ENCODE assay signal across 9 cellular contexts in genomic region chr15:71737761-71738160, GRCh38.
"Had no signal": no experiment of that assay in that cellular context is flagged by ENCODE, and none has a peak within 500 bp of the region (broad histone marks: within the 10 kb centered on the region; RNA-seq: fewer than 3 reads in every experiment).

No MANE protein-coding gene starts in this region.

- H3K9ac ChIP-seq: GM23248 had no signal

- ATAC-seq: HCT116, HepG2 had no signal

- H3K4me1 ChIP-seq: HAP-1 had no signal

- H3K27ac ChIP-seq: GM23248, HL-60 had no signal

- H3K4me3 ChIP-seq: GM23248, HAP-1 had no signal

- H3K36me3 Mint-ChIP-seq: IgD-negative memory B cell had no signal

- H3K9me3 ChIP-seq: HAP-1 had no signal

- FAIRE-seq: HepG2 had no signal

- H3K9me3 Mint-ChIP-seq: HFFc6, IgD-negative memory B cell had no signal

- H3K27ac Mint-ChIP-seq: HFFc6, IgD-negative memory B cell had no signal

- H2AFZ ChIP-seq: GM23248 had no signal

- DNase-seq: GM23248, GOT3, H7, HFFc6 had no signal

- H3K4me3 Mint-ChIP-seq: HFFc6, IgD-negative memory B cell had no signal

- H3K36me3 ChIP-seq: HAP-1 had no signal
